In genomic region chr12:108587826-108588225, GRCh38 we compare ENCODE assay signal across 2 cellular contexts.
TF ChIP-seq lines count a peak whose summit lies in the region.

No MANE protein-coding gene starts in this region.

TF ChIP-seq in SK-N-SH, 30 proteins besides CTCF, POLR2A, EP300 and RAD21 (continued from another document):
- no peak for TF ChIP-seq NRF1 (IDR thresholded peaks at IDR 0.05; ENCODE audit: low read depth, low read length)
- TF ChIP-seq YY1 (IDR thresholded peaks at IDR 0.05; ENCODE audit: low read depth) = no peak
- no peak for TF ChIP-seq SIN3A (IDR thresholded peaks at IDR 0.05; ENCODE audit: borderline replicate concordance, low read depth, low read length)
- TF ChIP-seq ZBTB33 (IDR thresholded peaks at IDR 0.05; ENCODE audit: borderline replicate concordance, low read depth) = no peak
- TF ChIP-seq TCF12 (IDR thresholded peaks at IDR 0.05) = no peak
- no peak for TF ChIP-seq FOSL2 (IDR thresholded peaks at IDR 0.05; ENCODE audit: borderline replicate concordance, low read depth)
- no peak for TF ChIP-seq TAF1 (IDR thresholded peaks at IDR 0.05; ENCODE audit: borderline replicate concordance, low read depth, low read length)
- TF ChIP-seq MEF2A (IDR thresholded peaks at IDR 0.05; ENCODE audit: borderline replicate concordance, low read depth) = no peak
- TF ChIP-seq USF2 (IDR thresholded peaks at IDR 0.05; ENCODE audit: borderline replicate concordance, low read depth, low read length) = no peak
- no peak for TF ChIP-seq MAX (IDR thresholded peaks at IDR 0.05; ENCODE audit: low read depth)
- no peak for TF ChIP-seq NFIC (IDR thresholded peaks at IDR 0.05; ENCODE audit: borderline replicate concordance)
- TF ChIP-seq JUND (IDR thresholded peaks at IDR 0.05) = no peak
- TF ChIP-seq TEAD4 (IDR thresholded peaks at IDR 0.05; ENCODE audit: borderline replicate concordance, insufficient read depth) = no peak
- no peak for TF ChIP-seq RXRA (IDR thresholded peaks at IDR 0.05; ENCODE audit: borderline replicate concordance, low read depth)
- no peak for TF ChIP-seq FOXM1 (IDR thresholded peaks at IDR 0.05; ENCODE audit: low read depth)
- TF ChIP-seq FOXJ3 (CRISPR knock-in tag; IDR thresholded peaks at IDR 0.05) = no peak
- TF ChIP-seq GATA2 (CRISPR knock-in tag; IDR thresholded peaks at IDR 0.05) = no peak
- no peak for TF ChIP-seq PBX3 (IDR thresholded peaks at IDR 0.05)
- no peak for TF ChIP-seq USF1 (IDR thresholded peaks at IDR 0.05; ENCODE audit: borderline replicate concordance, low read depth)

TF ChIP-seq in SK-N-SH treated with all-trans-retinoic acid at 6 μM for 48 hours, 23 proteins besides CTCF, POLR2A, EP300 and RAD21:
- TF ChIP-seq TSHZ2 (CRISPR knock-in tag; IDR thresholded peaks at IDR 0.05) (no peak), CSRNP3 (CRISPR knock-in tag; IDR thresholded peaks at IDR 0.05) (no peak), ZNF565 (CRISPR knock-in tag; conservative IDR thresholded peaks at IDR 0.05; ENCODE audit: low read depth) (no peak), ISL1 (CRISPR knock-in tag; IDR thresholded peaks at IDR 0.05) (no peak), PATZ1 (CRISPR knock-in tag; IDR thresholded peaks at IDR 0.05; ENCODE audit: borderline replicate concordance) (no peak)
